In genomic region chr16:66324785-66325184, GRCh38 we compare ENCODE assay signal across 9 cellular contexts. TPM values are rescaled to one million over a fixed set of nuclear protein-coding genes. Genes with fewer than 3 reads are reported as not detected.
DNase-seq lines count a peak whose midpoint lies in the region; ATAC-seq and TF ChIP-seq lines count a peak whose summit lies in the region.
"Had no signal": no experiment of that assay in that cellular context is flagged by ENCODE, and none has a peak within 500 bp of the region (broad histone marks: within the 10 kb centered on the region; RNA-seq: fewer than 3 reads in every experiment).

No MANE protein-coding gene starts in this region.

- no peak overlapping the region for H3K9ac ChIP-seq in H9 (ENCODE audit: extremely low read depth, insufficient read length, low read length)

- POLR2A ChIA-PET in RWPE1 (lab: Yijun Ruan, JAX; ENCODE audit: low non-redundant PET), result no interaction called here
- POLR2A ChIA-PET in CD8-positive, alpha-beta memory T cell (lab: Charles Lee), result no interaction called here

- H3K4me3 ChIP-seq in hepatocyte, result no peak overlapping the region
- H3K4me3 ChIP-seq in uterus, result no peak overlapping the region
- no peak overlapping the region for H3K4me3 ChIP-seq in CD8-positive, alpha-beta memory T cell (ENCODE audit: low read length)

- CTCF ChIA-PET in RWPE1 (lab: Yijun Ruan, JAX), result no interaction called here
- CTCF ChIA-PET in CD8-positive, alpha-beta memory T cell (lab: Charles Lee), result no interaction called here

- no CpG with 5 or more reads among the region's 6 CpGs for WGBS in H9 (ENCODE audit: extremely low coverage, insufficient read length, low lambda C conversion rate)
- 44% methylated on average over 6 of the region's 6 CpGs for WGBS in hepatocyte (ENCODE audit: low lambda C conversion rate, missing lambda C conversion rate)

- ATAC-seq in left ventricle myocardium superior (no peak), GM21390 (IDR thresholded peaks at IDR 0.05; ENCODE audit: unreplicated experiment) (no peak)

- no peak for TF ChIP-seq POLR2A in uterus (IDR thresholded peaks at IDR 0.05)

- peak overlapping the region in 1 of 3 experiments; percentile 80; a peak in 2 of 7 replicates for H3K27ac Mint-ChIP-seq in H9
- no peak overlapping the region for H3K27ac Mint-ChIP-seq in CD8-positive, alpha-beta memory T cell
- H3K27ac Mint-ChIP-seq: mesothelial cell of epicardium had no signal

- no peaks in the 10 kb centered on the region for H4K20me1 ChIP-seq in H9 (ENCODE audit: control insufficient read depth, insufficient read depth, insufficient read length)
- H4K20me1 ChIP-seq in hepatocyte (ENCODE audit: insufficient read depth, poor library complexity, severe bottlenecking), result no peaks in the 10 kb centered on the region

- H3K4ac ChIP-seq in H9 (ENCODE audit: low read depth, low read length), result no peak overlapping the region

- DNase-seq in ACHN (peak; percentile 63), H9 (peak; percentile 71), RWPE1 (ENCODE audit: low spot score) (peak; percentile 26), hepatocyte (ENCODE audit: low spot score) (peak; percentile 36), uterus (no peak), left ventricle myocardium superior (no peak)
- no peak for DNase-seq in CD8-positive, alpha-beta memory T cell

- H3K4me1 Mint-ChIP-seq in H9, result peaks cover 12 to 23% of the 10 kb centered on the region in 2 experiments
- H3K4me1 Mint-ChIP-seq in CD8-positive, alpha-beta memory T cell, result no peaks in the 10 kb centered on the region
- H3K4me1 Mint-ChIP-seq: mesothelial cell of epicardium had no signal

- H3K56ac ChIP-seq in H9 (ENCODE audit: insufficient read length, low read depth, low read length), result no peak overlapping the region

- H3K18ac ChIP-seq in H9 (ENCODE audit: insufficient read length, low read depth, low read length), result no peak overlapping the region

- no peak overlapping the region for H2BK12ac ChIP-seq in H9 (ENCODE audit: insufficient read length, low read depth, low read length)

- peaks cover 24% of the 10 kb centered on the region for H3K27me3 Mint-ChIP-seq in H9 (ENCODE audit: low read depth)
- peaks cover 5 to 28% of the 10 kb centered on the region in 2 donors for H3K27me3 Mint-ChIP-seq in CD8-positive, alpha-beta memory T cell

- H3K36me3 ChIP-seq in hepatocyte (replicated peaks; ENCODE audit: insufficient read depth, low read depth) (no peaks in the 10 kb centered on the region), uterus (no peaks in the 10 kb centered on the region)
- no peaks in the 10 kb centered on the region for H3K36me3 ChIP-seq in CD8-positive, alpha-beta memory T cell (ENCODE audit: insufficient read depth, low read length)

- H4K8ac ChIP-seq in H9 (replicated peaks; ENCODE audit: insufficient read length, low read depth, low read length), result no peak overlapping the region

- intact Hi-C loops in uterus (cut with DNase I; ENCODE audit: low total_unique reads) (no loop called here), left ventricle myocardium superior (cut with micrococcal nuclease) (no loop called here)

- H3K27me3 ChIP-seq in H9 (ENCODE audit: insufficient read depth, low read length) (no peaks in the 10 kb centered on the region), hepatocyte (no peaks in the 10 kb centered on the region), uterus (no peaks in the 10 kb centered on the region)
- H3K27me3 ChIP-seq in CD8-positive, alpha-beta memory T cell (ENCODE audit: insufficient read depth, low read length, poor library complexity, severe bottlenecking), result no peaks in the 10 kb centered on the region

- H3K9me3 Mint-ChIP-seq in H9, result no peaks in the 10 kb centered on the region
- no peaks in the 10 kb centered on the region for H3K9me3 Mint-ChIP-seq in CD8-positive, alpha-beta memory T cell
- H3K9me3 Mint-ChIP-seq: mesothelial cell of epicardium had no signal

- no peak overlapping the region for H3K23ac ChIP-seq in H9 (ENCODE audit: insufficient read length, low read depth, low read length)

- TF ChIP-seq CTCF in H9 (conservative IDR thresholded peaks at IDR 0.05), result peak; percentile 59
- TF ChIP-seq CTCF in RWPE1 (conservative IDR thresholded peaks at IDR 0.05; ENCODE audit: low read depth), result no peak
- peak; percentile 20 for TF ChIP-seq CTCF in hepatocyte (IDR thresholded peaks at IDR 0.05; ENCODE audit: poor library complexity)
- no peak for TF ChIP-seq CTCF in uterus (IDR thresholded peaks at IDR 0.05)

- no peak overlapping the region for H3K14ac ChIP-seq in H9 (ENCODE audit: insufficient read depth, low read length)

- no peaks in the 10 kb centered on the region for H3K23me2 ChIP-seq in H9 (ENCODE audit: insufficient read length, low read depth, low read length, poor library complexity, severe bottlenecking)

- H3K9me2 ChIP-seq in hepatocyte (replicated peaks; ENCODE audit: insufficient read depth), result no peaks in the 10 kb centered on the region

- H2AK5ac ChIP-seq in H9 (ENCODE audit: insufficient read length, low read length), result no peak overlapping the region

- in situ Hi-C loops in ACHN (cut with HindIII; ENCODE audit: low pct_ligation_motif_present, low pct_unique_long_range_greater_than_20kb, low sequenced_read_pairs), result no loop called here

- no peak overlapping the region for H3T11ph ChIP-seq in H9 (ENCODE audit: low read length)

- H3K4me2 ChIP-seq in H9 (ENCODE audit: insufficient read depth, insufficient read length, low read length), result no peak overlapping the region
- H3K4me2 ChIP-seq in hepatocyte, result no peak overlapping the region

- H3K4me1 ChIP-seq in H9 (ENCODE audit: insufficient read depth, low read length), result no peaks in the 10 kb centered on the region
- peaks cover 17% of the 10 kb centered on the region for H3K4me1 ChIP-seq in hepatocyte (ENCODE audit: insufficient read depth)
- no peaks in the 10 kb centered on the region for H3K4me1 ChIP-seq in uterus
- no peaks in the 10 kb centered on the region for H3K4me1 ChIP-seq in CD8-positive, alpha-beta memory T cell (ENCODE audit: insufficient read depth, low read length)

- H2AFZ ChIP-seq in H9 (ENCODE audit: low read length) (no peak overlapping the region), hepatocyte (no peak overlapping the region)

- H2BK120ac ChIP-seq in H9 (ENCODE audit: low read depth, low read length, poor library complexity, severe bottlenecking), result no peak overlapping the region

- H3K79me1 ChIP-seq in H9 (ENCODE audit: insufficient read depth, low read depth, low read length, poor library complexity, severe bottlenecking), result no peaks in the 10 kb centered on the region

- H3K27ac ChIP-seq in H9 (ENCODE audit: insufficient read length, low read depth, low read length) (no peak overlapping the region), RWPE1 (no peak overlapping the region), hepatocyte (no peak overlapping the region), uterus (no peak overlapping the region)
- H3K27ac ChIP-seq in CD8-positive, alpha-beta memory T cell (ENCODE audit: low read depth, low read length), result no peak overlapping the region

- H3K36me3 Mint-ChIP-seq in H9 (ENCODE audit: insufficient read depth in 1 of 3, low read depth in 3 of 3), result no peaks in the 10 kb centered on the region
- no peaks in the 10 kb centered on the region for H3K36me3 Mint-ChIP-seq in CD8-positive, alpha-beta memory T cell
- H3K36me3 Mint-ChIP-seq: mesothelial cell of epicardium had no signal

- no peak overlapping the region for H4K91ac ChIP-seq in H9 (ENCODE audit: insufficient read length, low read depth, low read length)

- no peak overlapping the region for H2BK5ac ChIP-seq in H9 (ENCODE audit: insufficient read length, low read length)

- no peaks in the 10 kb centered on the region for H3K79me2 ChIP-seq in H9 (ENCODE audit: insufficient read depth, low read length)
- H3K79me2 ChIP-seq in hepatocyte, result no peaks in the 10 kb centered on the region

- H3K4me3 Mint-ChIP-seq in H9, result no peak overlapping the region; a peak in 1 of 5 replicates
- no peak overlapping the region for H3K4me3 Mint-ChIP-seq in CD8-positive, alpha-beta memory T cell
- H3K4me3 Mint-ChIP-seq: mesothelial cell of epicardium had no signal

- H2BK15ac ChIP-seq in H9 (ENCODE audit: low read depth, low read length), result no peak overlapping the region

- no peak overlapping the region for H2BK20ac ChIP-seq in H9 (ENCODE audit: low read depth, low read length, poor library complexity, severe bottlenecking)

- no peak overlapping the region for H4K5ac ChIP-seq in H9 (ENCODE audit: insufficient read length, low read depth, low read length)

- no peaks in the 10 kb centered on the region for H3K9me3 ChIP-seq in H9 (ENCODE audit: control insufficient read depth, low read depth, low read length)
- H3K9me3 ChIP-seq in hepatocyte (ENCODE audit: low read depth), result no peaks in the 10 kb centered on the region
- no peaks in the 10 kb centered on the region for H3K9me3 ChIP-seq in uterus
- no peaks in the 10 kb centered on the region for H3K9me3 ChIP-seq in CD8-positive, alpha-beta memory T cell (ENCODE audit: low read length)

RNA-seq across cellular contexts. Expression of gene CDH5, which starts 41.7 kb away (rescaled TPM):
- total RNA-seq in H9 (2021), result 0.20 TPM in 1 of 2 replicates, not detected in the other
- total RNA-seq in hepatocyte, result 2.2 and 2.6 TPM in 2 replicates
- polyA plus RNA-seq in hepatocyte, result 0.88 and 1.2 TPM in 2 replicates
- 100 to 1,000 TPM in 1 of 4 donors, 10 to 100 TPM in 3; 31.2 to 126 (median 70.6) TPM for total RNA-seq in uterus
- not detected for total RNA-seq in CD8-positive, alpha-beta memory T cell
- polyA plus RNA-seq in CD8-positive, alpha-beta memory T cell, result not detected
- 55.0 TPM for total RNA-seq in left ventricle myocardium superior

Comparison
In these comparisons a context has a peak if more than half of its experiments do, and no peak if none do; other contexts are left out.
1. DNase-seq: peak in ACHN (single experiment), H9 (single experiment), RWPE1 (single experiment) and hepatocyte (single experiment); none in uterus (0 of 2), CD8-positive, alpha-beta memory T cell (0 of 5) and left ventricle myocardium superior (single experiment).
2. CTCF ChIP-seq: peak in H9 (single experiment) and hepatocyte (single experiment); none in RWPE1 (single experiment) and uterus (0 of 4).